Comparison of ENCODE assay signal across 1 cellular context in genomic region chr10:67790534-67791408, GRCh38.
A peak's percentile ranks its signal among the peaks of the same experiment; 100 is the strongest.
TF ChIP-seq lines count a peak whose summit lies in the region.

No MANE protein-coding gene starts in this region.

TF ChIP-seq in HEK293, 187 proteins besides CTCF, POLR2A, EP300 and RAD21 (continued from another document):
- peak; percentile 84 for TF ChIP-seq ATF2 (tag by site-specific recombination; IDR thresholded peaks at IDR 0.05; ENCODE audit: low read depth)
- peak; percentile 93 for TF ChIP-seq WT1 (tag by site-specific recombination; IDR thresholded peaks at IDR 0.05)
- TF ChIP-seq ZNF610 (tag by site-specific recombination; IDR thresholded peaks at IDR 0.05; ENCODE audit: borderline replicate concordance), result no peak
- no peak for TF ChIP-seq ZNF10 (tag by site-specific recombination; IDR thresholded peaks at IDR 0.05)
- TF ChIP-seq ZNF596 (tag by site-specific recombination; IDR thresholded peaks at IDR 0.05), result no peak
- no peak for TF ChIP-seq ZNF114 (tag by site-specific recombination; IDR thresholded peaks at IDR 0.05)
- peak; percentile 74; the same call in 1 of the 2 replicates for TF ChIP-seq ZEB2 (tag by site-specific recombination; IDR thresholded peaks at IDR 0.05)
- peak; percentile 90 for TF ChIP-seq ZNF660 (tag by site-specific recombination; IDR thresholded peaks at IDR 0.05)
- TF ChIP-seq, protein P1, sequence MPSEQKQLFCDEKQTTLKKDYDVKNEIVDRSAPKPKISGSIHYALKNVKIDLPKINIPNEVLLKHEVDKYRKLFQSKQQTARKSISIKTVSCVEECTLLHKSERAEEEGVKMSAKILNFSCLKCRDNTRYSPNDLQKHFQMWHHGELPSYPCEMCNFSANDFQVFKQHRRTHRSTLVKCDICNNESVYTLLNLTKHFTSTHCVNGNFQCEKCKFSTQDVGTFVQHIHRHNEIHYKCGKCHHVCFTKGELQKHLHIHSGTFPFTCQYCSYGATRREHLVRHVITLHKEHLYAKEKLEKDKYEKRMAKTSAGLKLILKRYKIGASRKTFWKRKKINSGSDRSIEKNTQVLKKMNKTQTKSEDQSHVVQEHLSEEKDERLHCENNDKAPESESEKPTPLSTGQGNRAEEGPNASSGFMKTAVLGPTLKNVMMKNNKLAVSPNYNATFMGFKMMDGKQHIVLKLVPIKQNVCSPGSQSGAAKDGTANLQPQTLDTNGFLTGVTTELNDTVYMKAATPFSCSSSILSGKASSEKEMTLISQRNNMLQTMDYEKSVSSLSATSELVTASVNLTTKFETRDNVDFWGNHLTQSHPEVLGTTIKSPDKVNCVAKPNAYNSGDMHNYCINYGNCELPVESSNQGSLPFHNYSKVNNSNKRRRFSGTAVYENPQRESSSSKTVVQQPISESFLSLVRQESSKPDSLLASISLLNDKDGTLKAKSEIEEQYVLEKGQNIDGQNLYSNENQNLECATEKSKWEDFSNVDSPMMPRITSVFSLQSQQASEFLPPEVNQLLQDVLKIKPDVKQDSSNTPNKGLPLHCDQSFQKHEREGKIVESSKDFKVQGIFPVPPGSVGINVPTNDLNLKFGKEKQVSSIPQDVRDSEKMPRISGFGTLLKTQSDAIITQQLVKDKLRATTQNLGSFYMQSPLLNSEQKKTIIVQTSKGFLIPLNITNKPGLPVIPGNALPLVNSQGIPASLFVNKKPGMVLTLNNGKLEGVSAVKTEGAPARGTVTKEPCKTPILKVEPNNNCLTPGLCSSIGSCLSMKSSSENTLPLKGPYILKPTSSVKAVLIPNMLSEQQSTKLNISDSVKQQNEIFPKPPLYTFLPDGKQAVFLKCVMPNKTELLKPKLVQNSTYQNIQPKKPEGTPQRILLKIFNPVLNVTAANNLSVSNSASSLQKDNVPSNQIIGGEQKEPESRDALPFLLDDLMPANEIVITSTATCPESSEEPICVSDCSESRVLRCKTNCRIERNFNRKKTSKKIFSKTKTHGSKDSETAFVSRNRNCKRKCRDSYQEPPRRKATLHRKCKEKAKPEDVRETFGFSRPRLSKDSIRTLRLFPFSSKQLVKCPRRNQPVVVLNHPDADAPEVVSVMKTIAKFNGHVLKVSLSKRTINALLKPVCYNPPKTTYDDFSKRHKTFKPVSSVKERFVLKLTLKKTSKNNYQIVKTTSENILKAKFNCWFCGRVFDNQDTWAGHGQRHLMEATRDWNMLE (tag by site-specific recombination; conservative IDR thresholded peaks at IDR 0.05; ENCODE audit: low read depth), result peak; percentile 79
- TF ChIP-seq, protein P2, sequence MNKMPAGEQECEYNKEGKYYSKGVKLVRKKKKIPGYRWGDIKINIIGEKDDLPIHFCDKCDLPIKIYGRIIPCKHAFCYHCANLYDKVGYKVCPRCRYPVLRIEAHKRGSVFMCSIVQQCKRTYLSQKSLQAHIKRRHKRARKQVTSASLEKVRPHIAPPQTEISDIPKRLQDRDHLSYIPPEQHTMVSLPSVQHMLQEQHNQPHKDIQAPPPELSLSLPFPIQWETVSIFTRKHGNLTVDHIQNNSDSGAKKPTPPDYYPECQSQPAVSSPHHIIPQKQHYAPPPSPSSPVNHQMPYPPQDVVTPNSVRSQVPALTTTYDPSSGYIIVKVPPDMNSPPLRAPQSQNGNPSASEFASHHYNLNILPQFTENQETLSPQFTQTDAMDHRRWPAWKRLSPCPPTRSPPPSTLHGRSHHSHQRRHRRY (tag by site-specific recombination; IDR thresholded peaks at IDR 0.05), result no peak
- no peak for TF ChIP-seq ZNF239 (tag by site-specific recombination; IDR thresholded peaks at IDR 0.05)
- peak; percentile 58 for TF ChIP-seq SP7 (tag by site-specific recombination; IDR thresholded peaks at IDR 0.05)
- TF ChIP-seq ZNF558 (tag by site-specific recombination; IDR thresholded peaks at IDR 0.05), result peak; percentile 80
- TF ChIP-seq HOXA7 (CRISPR knock-in tag; IDR thresholded peaks at IDR 0.05; ENCODE audit: borderline replicate concordance), result no peak
- TF ChIP-seq ZNF530 (tag by site-specific recombination; IDR thresholded peaks at IDR 0.05; ENCODE audit: low read depth), result no peak
- no peak for TF ChIP-seq ZNF677 (tag by site-specific recombination; IDR thresholded peaks at IDR 0.05)
- TF ChIP-seq ZBTB17 (tag by site-specific recombination; IDR thresholded peaks at IDR 0.05), result peak; percentile 82
- TF ChIP-seq ZNF366 (tag by site-specific recombination; conservative IDR thresholded peaks at IDR 0.05), result no peak
